35 cellular contexts compared by ENCODE assay signal in the genomic region with DNA sequence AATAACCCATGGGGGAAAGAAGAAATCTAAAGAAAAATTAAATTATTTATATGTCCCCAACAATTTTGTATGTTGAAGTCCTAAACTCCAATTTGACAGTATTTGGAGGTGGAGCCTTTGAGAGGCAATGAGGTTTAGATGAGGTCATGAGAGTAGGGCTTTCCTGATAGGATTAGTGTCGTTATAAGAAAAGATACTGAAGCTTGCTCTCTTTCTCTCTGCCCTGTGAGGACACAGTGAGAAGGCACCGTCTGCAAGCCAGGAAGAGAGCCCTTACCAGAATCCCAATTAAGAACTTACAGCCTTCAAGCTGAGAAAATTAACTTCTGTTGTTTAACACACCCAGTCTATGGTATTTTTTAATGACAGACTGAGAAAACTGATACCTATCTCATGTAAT. TPM values are rescaled to one million over a fixed set of nuclear protein-coding genes. Genes with fewer than 3 reads are reported as not detected.
"Had no signal": no experiment of that assay in that cellular context is flagged by ENCODE, and none has a peak within 500 bp of the region (broad histone marks: within the 10 kb centered on the region; RNA-seq: fewer than 3 reads in every experiment).

No MANE protein-coding gene starts in this region.

- H3K36me3 Mint-ChIP-seq: immature natural killer cell; mesothelial cell of epicardium; naive B cell; natural killer cell treated with Interleukin-12 subunit alpha and Interleukin-12 subunit beta and Interleukin-15 and Interleukin-18, amount 100 ng/mL, for 72 hours; stimulated activated naive B cell treated with anti-CD40 and anti-IgM and Interleukin-4, amounts not matched to agents 10 μg/mL and 1 μg/mL and 100 μg/mL, for 72 hours had no signal

- H3K9me3 ChIP-seq: heart left ventricle, left lung, lower lobe of right lung, neutrophil, right atrium auricular region, right lobe of liver, stomach, suprapubic skin, thoracic aorta, tibial artery, upper lobe of right lung had no signal

- H3K27ac Mint-ChIP-seq: immature natural killer cell; mesothelial cell of epicardium; natural killer cell treated with Interleukin-12 subunit alpha and Interleukin-12 subunit beta and Interleukin-15 and Interleukin-18, amount 100 ng/mL, for 72 hours; stimulated activated naive B cell treated with anti-CD40 and anti-IgM and Interleukin-4, amounts not matched to agents 10 μg/mL and 1 μg/mL and 100 μg/mL, for 72 hours had no signal

- H3K4me1 ChIP-seq: heart left ventricle, left lung, lower lobe of right lung, parathyroid adenoma, right atrium auricular region, right lobe of liver, stomach, suprapubic skin, tibial artery, upper lobe of right lung had no signal

- DNase-seq: heart left ventricle; hypothalamus; immature natural killer cell; kidney; left colon; left lung; lower lobe of right lung; mammary epithelial cell; mesenchymal stem cell; naive B cell; occipital lobe; right lobe of liver; stimulated activated CD4-positive, alpha-beta T cell treated with anti-CD3 and anti-CD28 coated beads, Interleukin-1b, Interleukin-23, amount 100 ng/mL, for 48 hours; stimulated activated CD4-positive, alpha-beta T cell treated with anti-CD3 and anti-CD28 coated beads, Interleukin-2, amount 100 ng/mL, for 48 hours; stimulated activated naive B cell treated with anti-CD40 and anti-IgM and Interleukin-4, amounts not matched to agents 10 μg/mL and 1 μg/mL and 100 μg/mL, for 72 hours; stimulated activated naive CD8-positive, alpha-beta T cell treated with anti-CD3 and anti-CD28 coated beads, Interleukin-15, Interleukin-2, amounts not matched to agents 100 U/mL and 50 U/mL, for 24 hours; stomach; tibial artery; upper lobe of right lung had no signal

- ATAC-seq: heart left ventricle; left colon; left lung; lower lobe of right lung; natural killer cell treated with Interleukin-12 subunit alpha and Interleukin-12 subunit beta and Interleukin-15 and Interleukin-18, amount 100 ng/mL, for 72 hours; right lobe of liver; stimulated activated naive B cell treated with anti-CD40 and anti-IgM and Interleukin-4, amounts not matched to agents 10 μg/mL and 1 μg/mL and 100 μg/mL, for 72 hours; stimulated activated naive CD8-positive, alpha-beta T cell treated with anti-CD3 and anti-CD28 coated beads, Interleukin-15, Interleukin-2, amounts not matched to agents 100 U/mL and 50 U/mL, for 24 hours; upper lobe of right lung had no signal

- H3K4me3 ChIP-seq: heart left ventricle, left lung, lower lobe of right lung, right atrium auricular region, right lobe of liver, smooth muscle cell, stomach, suprapubic skin, thoracic aorta, tibial artery, upper lobe of right lung had no signal

- H3K36me3 ChIP-seq: heart left ventricle, left lung, lower lobe of right lung, neutrophil, right atrium auricular region, right lobe of liver, stomach, suprapubic skin, thoracic aorta, tibial artery, upper lobe of right lung had no signal

- H3K27ac ChIP-seq: heart left ventricle, left lung, lower lobe of right lung, neutrophil, parathyroid adenoma, right atrium auricular region, right lobe of liver, stomach, suprapubic skin, thoracic aorta, tibial artery, upper lobe of right lung had no signal

- H3K27me3 ChIP-seq: heart left ventricle, left lung, neutrophil, right atrium auricular region, right lobe of liver, stomach, suprapubic skin, tibial artery, upper lobe of right lung had no signal

- H3K4me2 ChIP-seq: smooth muscle cell had no signal

- H3K9ac ChIP-seq: parathyroid adenoma had no signal

- H3K9me3 Mint-ChIP-seq: mesothelial cell of epicardium; naive B cell; stimulated activated naive B cell treated with anti-CD40 and anti-IgM and Interleukin-4, amounts not matched to agents 10 μg/mL and 1 μg/mL and 100 μg/mL, for 72 hours had no signal

- H2AFZ ChIP-seq: parathyroid adenoma had no signal

- H3K79me2 ChIP-seq: parathyroid adenoma had no signal

- H3K4me1 Mint-ChIP-seq: immature natural killer cell; naive B cell; stimulated activated naive B cell treated with anti-CD40 and anti-IgM and Interleukin-4, amounts not matched to agents 10 μg/mL and 1 μg/mL and 100 μg/mL, for 72 hours had no signal

- H3K4me3 Mint-ChIP-seq: immature natural killer cell; mesothelial cell of epicardium; naive B cell; natural killer cell treated with Interleukin-12 subunit alpha and Interleukin-12 subunit beta and Interleukin-15 and Interleukin-18, amount 100 ng/mL, for 72 hours; stimulated activated naive B cell treated with anti-CD40 and anti-IgM and Interleukin-4, amounts not matched to agents 10 μg/mL and 1 μg/mL and 100 μg/mL, for 72 hours had no signal

RNA-seq across cellular contexts. Expression of a gene that starts 16.1 kb away (rescaled TPM):
- total RNA-seq: heart left ventricle; kidney; left colon; left lung; liver; lower lobe of right lung; mammary epithelial cell; mesothelial cell of epicardium; mononuclear cell; natural killer cell treated with Interleukin-12 subunit alpha and Interleukin-12 subunit beta and Interleukin-15 and Interleukin-18, amount 100 ng/mL, for 72 hours; occipital lobe; osteocyte; posterior vena cava; pulmonary artery endothelial cell; renal cortical epithelial cell; right atrium auricular region; right lobe of liver; skeletal muscle tissue; smooth muscle cell; stomach; suprapubic skin; thoracic aorta; upper lobe of right lung had no signal
- polyA plus RNA-seq: heart left ventricle, immature natural killer cell, liver, mammary epithelial cell, neural cell, smooth muscle cell, stomach had no signal

RNA-seq across cellular contexts. Expression of a gene that starts 35.7 kb away (rescaled TPM):
- total RNA-seq: heart left ventricle; kidney; left colon; left lung; liver; lower lobe of right lung; mammary epithelial cell; mesothelial cell of epicardium; natural killer cell treated with Interleukin-12 subunit alpha and Interleukin-12 subunit beta and Interleukin-15 and Interleukin-18, amount 100 ng/mL, for 72 hours; occipital lobe; osteocyte; posterior vena cava; pulmonary artery endothelial cell; renal cortical epithelial cell; right atrium auricular region; skeletal muscle tissue; smooth muscle cell; stomach; suprapubic skin; thoracic aorta; upper lobe of right lung had no signal
- polyA plus RNA-seq: heart left ventricle, immature natural killer cell, liver, mammary epithelial cell, neural cell, smooth muscle cell, stomach had no signal

RNA-seq across cellular contexts. Expression of a gene that starts 59.7 kb away (rescaled TPM):
- total RNA-seq: heart left ventricle; kidney; left colon; left lung; liver; lower lobe of right lung; mammary epithelial cell; mesothelial cell of epicardium; mononuclear cell; natural killer cell treated with Interleukin-12 subunit alpha and Interleukin-12 subunit beta and Interleukin-15 and Interleukin-18, amount 100 ng/mL, for 72 hours; occipital lobe; osteocyte; posterior vena cava; pulmonary artery endothelial cell; renal cortical epithelial cell; right atrium auricular region; right lobe of liver; skeletal muscle tissue; smooth muscle cell; stomach; suprapubic skin; thoracic aorta; upper lobe of right lung had no signal
- polyA plus RNA-seq: heart left ventricle, immature natural killer cell, liver, mammary epithelial cell, neural cell, smooth muscle cell, stomach had no signal
